ENCODE assay signal across 2 cellular contexts in the genomic region with DNA sequence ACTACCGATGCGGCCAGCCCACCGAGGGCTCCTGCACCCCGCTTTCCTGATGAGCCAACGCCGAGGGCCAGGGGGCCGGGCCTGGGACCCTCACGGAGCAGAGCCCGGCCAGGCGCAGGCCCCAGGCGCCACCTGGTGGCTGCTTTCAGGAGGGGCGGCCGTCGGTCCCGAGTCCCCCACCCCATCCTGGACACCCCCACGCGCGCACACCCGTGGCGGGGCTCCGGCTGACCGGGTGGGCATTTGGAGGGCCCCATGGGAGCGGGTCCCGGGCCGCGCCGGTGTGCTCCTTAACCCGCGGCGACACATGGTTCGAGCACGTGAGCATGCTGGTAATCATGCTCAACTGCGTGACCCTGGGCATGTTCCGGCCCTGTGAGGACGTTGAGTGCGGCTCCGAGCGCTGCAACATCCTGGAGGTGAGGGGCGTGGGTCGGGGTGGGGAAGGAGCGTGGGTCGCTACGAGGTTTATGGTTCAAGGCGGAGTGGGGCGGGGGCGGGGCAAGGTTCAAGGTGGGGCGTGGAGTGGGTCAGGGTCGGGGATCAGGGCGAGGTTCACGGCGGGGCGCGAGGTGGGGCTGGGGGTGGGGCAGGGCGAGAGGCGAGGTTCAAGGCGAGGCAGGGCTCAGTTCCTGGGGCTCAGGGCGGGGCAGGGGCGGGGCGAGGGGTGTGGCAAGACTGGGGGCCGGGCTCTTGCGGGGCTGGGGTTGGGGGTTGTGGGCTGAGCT.
A peak's percentile ranks its signal among the peaks of the same experiment; 100 is the strongest.
TF ChIP-seq lines count a peak whose summit lies in the region.

No MANE protein-coding gene starts in this region.

TF ChIP-seq in HEK293, 187 proteins besides CTCF, POLR2A, EP300 and RAD21 (continued from another document):
- TF ChIP-seq, protein P1, sequence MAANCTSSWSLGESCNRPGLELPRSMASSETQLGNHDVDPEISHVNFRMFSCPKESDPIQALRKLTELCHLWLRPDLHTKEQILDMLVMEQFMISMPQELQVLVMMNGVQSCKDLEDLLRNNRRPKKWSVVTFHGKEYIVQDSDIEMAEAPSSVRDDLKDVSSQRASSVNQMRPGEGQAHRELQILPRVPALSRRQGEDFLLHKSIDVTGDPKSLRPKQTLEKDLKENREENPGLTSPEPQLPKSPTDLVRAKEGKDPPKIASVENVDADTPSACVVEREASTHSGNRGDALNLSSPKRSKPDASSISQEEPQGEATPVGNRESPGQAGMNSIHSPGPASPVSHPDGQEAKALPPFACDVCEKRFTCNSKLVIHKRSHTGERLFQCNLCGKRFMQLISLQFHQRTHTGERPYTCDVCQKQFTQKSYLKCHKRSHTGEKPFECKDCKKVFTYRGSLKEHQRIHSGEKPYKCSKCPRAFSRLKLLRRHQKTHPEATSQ (tag by site-specific recombination; IDR thresholded peaks at IDR 0.05): 0 out of 2 replicates have a peak, but pooled peaks have one; percentile 15
- no peak for TF ChIP-seq ZNF184 (tag by site-specific recombination; IDR thresholded peaks at IDR 0.05)
- 0 out of 2 replicates have a peak, but pooled peaks have one; percentile 27 for TF ChIP-seq KLF16 (tag by site-specific recombination; IDR thresholded peaks at IDR 0.05)
- no peak for TF ChIP-seq ZNF211 (tag by site-specific recombination; IDR thresholded peaks at IDR 0.05; ENCODE audit: low read depth)
- TF ChIP-seq, protein P2, sequence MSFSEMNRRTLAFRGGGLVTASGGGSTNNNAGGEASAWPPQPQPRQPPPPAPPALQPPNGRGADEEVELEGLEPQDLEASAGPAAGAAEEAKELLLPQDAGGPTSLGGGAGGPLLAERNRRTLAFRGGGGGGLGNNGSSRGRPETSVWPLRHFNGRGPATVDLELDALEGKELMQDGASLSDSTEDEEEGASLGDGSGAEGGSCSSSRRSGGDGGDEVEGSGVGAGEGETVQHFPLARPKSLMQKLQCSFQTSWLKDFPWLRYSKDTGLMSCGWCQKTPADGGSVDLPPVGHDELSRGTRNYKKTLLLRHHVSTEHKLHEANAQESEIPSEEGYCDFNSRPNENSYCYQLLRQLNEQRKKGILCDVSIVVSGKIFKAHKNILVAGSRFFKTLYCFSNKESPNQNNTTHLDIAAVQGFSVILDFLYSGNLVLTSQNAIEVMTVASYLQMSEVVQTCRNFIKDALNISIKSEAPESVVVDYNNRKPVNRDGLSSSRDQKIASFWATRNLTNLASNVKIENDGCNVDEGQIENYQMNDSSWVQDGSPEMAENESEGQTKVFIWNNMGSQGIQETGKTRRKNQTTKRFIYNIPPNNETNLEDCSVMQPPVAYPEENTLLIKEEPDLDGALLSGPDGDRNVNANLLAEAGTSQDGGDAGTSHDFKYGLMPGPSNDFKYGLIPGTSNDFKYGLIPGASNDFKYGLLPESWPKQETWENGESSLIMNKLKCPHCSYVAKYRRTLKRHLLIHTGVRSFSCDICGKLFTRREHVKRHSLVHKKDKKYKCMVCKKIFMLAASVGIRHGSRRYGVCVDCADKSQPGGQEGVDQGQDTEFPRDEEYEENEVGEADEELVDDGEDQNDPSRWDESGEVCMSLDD (tag by site-specific recombination; IDR thresholded peaks at IDR 0.05): peak; percentile 37; the same call in 1 of the 2 replicates
- TF ChIP-seq, protein P3, sequence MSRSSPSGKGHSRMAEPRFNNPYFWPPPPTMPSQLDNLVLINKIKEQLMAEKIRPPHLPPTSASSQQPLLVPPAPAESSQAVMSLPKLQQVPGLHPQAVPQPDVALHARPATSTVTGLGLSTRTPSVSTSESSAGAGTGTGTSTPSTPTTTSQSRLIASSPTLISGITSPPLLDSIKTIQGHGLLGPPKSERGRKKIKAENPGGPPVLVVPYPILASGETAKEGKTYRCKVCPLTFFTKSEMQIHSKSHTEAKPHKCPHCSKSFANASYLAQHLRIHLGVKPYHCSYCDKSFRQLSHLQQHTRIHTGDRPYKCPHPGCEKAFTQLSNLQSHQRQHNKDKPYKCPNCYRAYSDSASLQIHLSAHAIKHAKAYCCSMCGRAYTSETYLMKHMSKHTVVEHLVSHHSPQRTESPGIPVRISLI (tag by site-specific recombination; IDR thresholded peaks at IDR 0.05): no peak
- TF ChIP-seq YY2 (tag by site-specific recombination; IDR thresholded peaks at IDR 0.05): no peak
- no peak for TF ChIP-seq ZNF10 (tag by site-specific recombination; IDR thresholded peaks at IDR 0.05)
- TF ChIP-seq SP3 (tag by site-specific recombination; IDR thresholded peaks at IDR 0.05): no peak
- TF ChIP-seq OVOL3 (tag by site-specific recombination; IDR thresholded peaks at IDR 0.05): no peak
- no peak for TF ChIP-seq ZNF132 (tag by site-specific recombination; IDR thresholded peaks at IDR 0.05; ENCODE audit: borderline replicate concordance)
- peak; percentile 37; the same call in 1 of the 2 replicates for TF ChIP-seq ZNF660 (tag by site-specific recombination; IDR thresholded peaks at IDR 0.05)
- TF ChIP-seq ZBTB7A (tag by site-specific recombination; IDR thresholded peaks at IDR 0.05; ENCODE audit: low read depth): 0 out of 2 replicates have a peak, but pooled peaks have one; percentile 6
- TF ChIP-seq EGR2 (tag by site-specific recombination; IDR thresholded peaks at IDR 0.05; ENCODE audit: low read depth): 0 out of 2 replicates have a peak, but pooled peaks have one; percentile 18
- TF ChIP-seq SALL2 (tag by site-specific recombination; IDR thresholded peaks at IDR 0.05; ENCODE audit: borderline replicate concordance): no peak
- peak; percentile 80 for TF ChIP-seq ZNF600 (tag by site-specific recombination; IDR thresholded peaks at IDR 0.05)
- peak; percentile 79 for TF ChIP-seq GLIS2 (tag by site-specific recombination; IDR thresholded peaks at IDR 0.05)
- TF ChIP-seq, protein P4, sequence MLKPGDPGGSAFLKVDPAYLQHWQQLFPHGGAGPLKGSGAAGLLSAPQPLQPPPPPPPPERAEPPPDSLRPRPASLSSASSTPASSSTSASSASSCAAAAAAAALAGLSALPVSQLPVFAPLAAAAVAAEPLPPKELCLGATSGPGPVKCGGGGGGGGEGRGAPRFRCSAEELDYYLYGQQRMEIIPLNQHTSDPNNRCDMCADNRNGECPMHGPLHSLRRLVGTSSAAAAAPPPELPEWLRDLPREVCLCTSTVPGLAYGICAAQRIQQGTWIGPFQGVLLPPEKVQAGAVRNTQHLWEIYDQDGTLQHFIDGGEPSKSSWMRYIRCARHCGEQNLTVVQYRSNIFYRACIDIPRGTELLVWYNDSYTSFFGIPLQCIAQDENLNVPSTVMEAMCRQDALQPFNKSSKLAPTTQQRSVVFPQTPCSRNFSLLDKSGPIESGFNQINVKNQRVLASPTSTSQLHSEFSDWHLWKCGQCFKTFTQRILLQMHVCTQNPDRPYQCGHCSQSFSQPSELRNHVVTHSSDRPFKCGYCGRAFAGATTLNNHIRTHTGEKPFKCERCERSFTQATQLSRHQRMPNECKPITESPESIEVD (tag by site-specific recombination; IDR thresholded peaks at IDR 0.05): no peak
- TF ChIP-seq ZNF426 (tag by site-specific recombination; IDR thresholded peaks at IDR 0.05): no peak
- TF ChIP-seq ZNF707 (tag by site-specific recombination; IDR thresholded peaks at IDR 0.05): no peak
- TF ChIP-seq KLF10 (tag by site-specific recombination; IDR thresholded peaks at IDR 0.05): no peak
- no peak for TF ChIP-seq ZNF701 (tag by site-specific recombination; IDR thresholded peaks at IDR 0.05)
- TF ChIP-seq KLF9 (tag by site-specific recombination; IDR thresholded peaks at IDR 0.05; ENCODE audit: low read depth): 0 out of 2 replicates have a peak, but pooled peaks have one; percentile 20
- no peak for TF ChIP-seq GLI4 (tag by site-specific recombination; IDR thresholded peaks at IDR 0.05)

TF ChIP-seq in K562, 482 proteins besides CTCF, POLR2A, EP300 and RAD21 (continued from another document and continues in another):
- TF ChIP-seq MCM3 (IDR thresholded peaks at IDR 0.05): no peak
- no peak for TF ChIP-seq SMAD4 (CRISPR knock-in tag; conservative IDR thresholded peaks at IDR 0.05)
- no peak for TF ChIP-seq ZNF24 (IDR thresholded peaks at IDR 0.05)
- no peak for TF ChIP-seq YBX1 (IDR thresholded peaks at IDR 0.05)
- TF ChIP-seq HDAC2 (IDR thresholded peaks at IDR 0.05): no peak
- no peak for TF ChIP-seq ZNF830 (CRISPR knock-in tag; IDR thresholded peaks at IDR 0.05)
- TF ChIP-seq CHD1 (IDR thresholded peaks at IDR 0.05; ENCODE audit: low read length): no peak
- no peak for TF ChIP-seq ZKSCAN3 (CRISPR knock-in tag; IDR thresholded peaks at IDR 0.05)
- TF ChIP-seq ETV5 (CRISPR knock-in tag; IDR thresholded peaks at IDR 0.05; ENCODE audit: low read depth): no peak
- TF ChIP-seq GATA2 (CRISPR knock-in tag; IDR thresholded peaks at IDR 0.05): no peak
- 0 out of 2 replicates have a peak, but pooled peaks have one; percentile 36 for TF ChIP-seq L3MBTL2 (IDR thresholded peaks at IDR 0.05)
- TF ChIP-seq HSF4 (CRISPR knock-in tag; IDR thresholded peaks at IDR 0.05; ENCODE audit: borderline replicate concordance): no peak
- TF ChIP-seq, protein P5, sequence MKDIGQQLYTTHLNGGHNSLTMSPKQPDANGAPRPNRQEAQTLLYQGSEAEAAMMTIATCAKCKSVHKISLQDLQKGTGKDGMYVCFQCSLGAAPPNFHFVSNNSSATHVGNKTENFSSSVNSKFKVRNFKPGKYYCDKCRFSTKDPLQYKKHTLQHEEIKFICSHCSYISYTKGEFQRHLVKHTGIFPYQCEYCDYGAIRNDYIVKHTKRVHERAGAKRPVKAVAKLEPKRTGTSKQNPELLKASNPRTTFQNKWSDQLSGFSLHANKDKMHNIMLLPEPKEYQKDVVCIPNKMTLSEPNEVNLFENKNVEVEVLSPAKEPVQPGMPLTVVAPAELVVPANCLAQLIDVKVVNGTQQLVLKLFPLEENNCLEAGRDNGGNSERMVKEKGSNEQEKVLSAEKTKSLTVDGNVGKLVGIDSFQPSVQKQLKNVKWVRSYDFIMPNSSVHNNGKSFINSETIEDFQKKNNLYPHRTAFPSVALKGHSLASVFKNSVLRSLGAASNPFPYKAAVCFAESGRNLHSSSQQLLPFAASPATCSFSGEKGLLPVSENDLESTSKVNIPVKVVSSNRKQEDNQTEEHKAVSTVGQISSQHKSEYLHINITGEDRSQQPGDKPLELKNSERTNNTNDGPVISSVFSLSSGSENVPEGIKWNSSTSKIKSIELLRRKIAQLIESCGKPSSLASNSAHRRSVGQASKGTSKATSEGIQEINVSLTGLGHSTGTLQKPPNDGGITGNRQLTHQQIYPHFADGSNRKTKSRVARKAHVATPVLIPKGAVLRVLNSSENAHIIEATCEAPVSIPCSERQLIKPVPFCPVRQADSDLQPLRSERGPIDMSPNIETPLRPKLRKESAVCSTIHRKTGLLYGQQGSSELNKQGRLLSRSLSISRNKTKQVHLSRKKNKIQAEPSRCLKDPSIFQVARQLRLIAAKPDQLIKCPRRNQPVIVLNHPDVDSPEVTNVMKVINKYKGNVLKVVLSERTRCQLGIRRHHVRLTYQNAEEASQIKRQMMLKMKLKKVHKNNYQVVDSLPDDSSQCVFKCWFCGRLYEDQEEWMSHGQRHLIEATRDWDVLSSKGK (CRISPR knock-in tag; IDR thresholded peaks at IDR 0.05): no peak
- no peak for TF ChIP-seq BRCA1 (IDR thresholded peaks at IDR 0.05)
- no peak for TF ChIP-seq BRCA1 (CRISPR knock-in tag; IDR thresholded peaks at IDR 0.05)
- TF ChIP-seq KAT8 (IDR thresholded peaks at IDR 0.05; ENCODE audit: low read depth): no peak
- no peak for TF ChIP-seq TEAD4 (IDR thresholded peaks at IDR 0.05; ENCODE audit: low read length)
- no peak for TF ChIP-seq TEAD4 (CRISPR knock-in tag; IDR thresholded peaks at IDR 0.05; ENCODE audit: borderline replicate concordance)
- no peak for TF ChIP-seq BRD4 (IDR thresholded peaks at IDR 0.05)
- no peak for TF ChIP-seq CREBBP (IDR thresholded peaks at IDR 0.05; ENCODE audit: low read depth, low read length)
- no peak for TF ChIP-seq ZNF586 (CRISPR knock-in tag; conservative IDR thresholded peaks at IDR 0.05)
- TF ChIP-seq, protein P6, sequence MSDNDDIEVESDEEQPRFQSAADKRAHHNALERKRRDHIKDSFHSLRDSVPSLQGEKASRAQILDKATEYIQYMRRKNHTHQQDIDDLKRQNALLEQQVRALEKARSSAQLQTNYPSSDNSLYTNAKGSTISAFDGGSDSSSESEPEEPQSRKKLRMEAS (CRISPR knock-in tag; IDR thresholded peaks at IDR 0.05): peak; percentile 40; the same call in 1 of the 2 replicates
- TF ChIP-seq, protein P7, sequence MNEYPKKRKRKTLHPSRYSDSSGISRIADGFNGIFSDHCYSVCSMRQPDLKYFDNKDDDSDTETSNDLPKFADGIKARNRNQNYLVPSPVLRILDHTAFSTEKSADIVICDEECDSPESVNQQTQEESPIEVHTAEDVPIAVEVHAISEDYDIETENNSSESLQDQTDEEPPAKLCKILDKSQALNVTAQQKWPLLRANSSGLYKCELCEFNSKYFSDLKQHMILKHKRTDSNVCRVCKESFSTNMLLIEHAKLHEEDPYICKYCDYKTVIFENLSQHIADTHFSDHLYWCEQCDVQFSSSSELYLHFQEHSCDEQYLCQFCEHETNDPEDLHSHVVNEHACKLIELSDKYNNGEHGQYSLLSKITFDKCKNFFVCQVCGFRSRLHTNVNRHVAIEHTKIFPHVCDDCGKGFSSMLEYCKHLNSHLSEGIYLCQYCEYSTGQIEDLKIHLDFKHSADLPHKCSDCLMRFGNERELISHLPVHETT (CRISPR knock-in tag; conservative IDR thresholded peaks at IDR 0.05 in 1 of 2, IDR thresholded peaks at IDR 0.05 in 1 of 2): no peak
- no peak for TF ChIP-seq KLF10 (CRISPR knock-in tag; IDR thresholded peaks at IDR 0.05)
- TF ChIP-seq GABPB1 (CRISPR knock-in tag; IDR thresholded peaks at IDR 0.05): no peak
- no peak for TF ChIP-seq MAFF (IDR thresholded peaks at IDR 0.05; ENCODE audit: low read length)
- TF ChIP-seq ARID2 (IDR thresholded peaks at IDR 0.05): peak; percentile 77; the same call in 1 of the 2 replicates
- no peak for TF ChIP-seq TCF7 (IDR thresholded peaks at IDR 0.05; ENCODE audit: borderline replicate concordance)
- TF ChIP-seq ZBED1 (IDR thresholded peaks at IDR 0.05): no peak
- TF ChIP-seq ZNF764 (CRISPR knock-in tag; IDR thresholded peaks at IDR 0.05; ENCODE audit: low read depth): no peak
- TF ChIP-seq CREM (IDR thresholded peaks at IDR 0.05; ENCODE audit: low read depth): no peak
- TF ChIP-seq ETV6 (IDR thresholded peaks at IDR 0.05; ENCODE audit: borderline replicate concordance in 1 of 2, low read depth in 2 of 2, low read length in 1 of 2): no peak
- no peak for TF ChIP-seq ETV6 (CRISPR knock-in tag; IDR thresholded peaks at IDR 0.05; ENCODE audit: borderline replicate concordance)
- no peak for TF ChIP-seq RBM39 (optimal IDR thresholded peaks at IDR 0.05; ENCODE audit: low read depth, low read length)
- TF ChIP-seq, protein P8, sequence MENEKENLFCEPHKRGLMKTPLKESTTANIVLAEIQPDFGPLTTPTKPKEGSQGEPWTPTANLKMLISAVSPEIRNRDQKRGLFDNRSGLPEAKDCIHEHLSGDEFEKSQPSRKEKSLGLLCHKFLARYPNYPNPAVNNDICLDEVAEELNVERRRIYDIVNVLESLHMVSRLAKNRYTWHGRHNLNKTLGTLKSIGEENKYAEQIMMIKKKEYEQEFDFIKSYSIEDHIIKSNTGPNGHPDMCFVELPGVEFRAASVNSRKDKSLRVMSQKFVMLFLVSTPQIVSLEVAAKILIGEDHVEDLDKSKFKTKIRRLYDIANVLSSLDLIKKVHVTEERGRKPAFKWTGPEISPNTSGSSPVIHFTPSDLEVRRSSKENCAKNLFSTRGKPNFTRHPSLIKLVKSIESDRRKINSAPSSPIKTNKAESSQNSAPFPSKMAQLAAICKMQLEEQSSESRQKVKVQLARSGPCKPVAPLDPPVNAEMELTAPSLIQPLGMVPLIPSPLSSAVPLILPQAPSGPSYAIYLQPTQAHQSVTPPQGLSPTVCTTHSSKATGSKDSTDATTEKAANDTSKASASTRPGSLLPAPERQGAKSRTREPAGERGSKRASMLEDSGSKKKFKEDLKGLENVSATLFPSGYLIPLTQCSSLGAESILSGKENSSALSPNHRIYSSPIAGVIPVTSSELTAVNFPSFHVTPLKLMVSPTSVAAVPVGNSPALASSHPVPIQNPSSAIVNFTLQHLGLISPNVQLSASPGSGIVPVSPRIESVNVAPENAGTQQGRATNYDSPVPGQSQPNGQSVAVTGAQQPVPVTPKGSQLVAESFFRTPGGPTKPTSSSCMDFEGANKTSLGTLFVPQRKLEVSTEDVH (IDR thresholded peaks at IDR 0.05; ENCODE audit: low read depth, partially characterized antibody): no peak
- TF ChIP-seq ZNF766 (CRISPR knock-in tag; conservative IDR thresholded peaks at IDR 0.05): no peak
- no peak for TF ChIP-seq GTF2A2 (tag; IDR thresholded peaks at IDR 0.05)
- no peak for TF ChIP-seq RFX5 (IDR thresholded peaks at IDR 0.05; ENCODE audit: low read depth, low read length)
